Comparison of ENCODE assay signal across 18 cellular contexts in the genomic region with DNA sequence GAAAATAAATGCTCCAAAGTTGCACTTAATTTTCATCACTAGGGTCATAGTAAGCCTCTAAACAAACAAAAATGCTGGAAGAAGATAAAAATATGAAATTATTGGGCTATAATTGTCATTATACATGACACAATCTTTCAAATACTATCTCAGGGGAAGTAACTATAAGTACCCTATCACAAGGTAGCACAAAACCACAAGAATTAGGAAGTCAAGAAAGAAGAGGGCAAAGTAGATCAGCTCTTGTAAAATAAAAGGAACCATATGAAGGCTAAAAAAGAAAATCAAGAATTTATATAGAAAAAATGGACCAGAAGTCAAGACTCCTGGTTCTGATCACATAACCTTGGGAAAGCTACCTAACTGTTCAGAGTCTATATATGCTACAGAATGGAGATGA. TPM values are rescaled to one million over a fixed set of nuclear protein-coding genes. Genes with fewer than 3 reads are reported as not detected.
A peak's percentile ranks its signal among the peaks of the same experiment; 100 is the strongest.
DNase-seq lines count a peak whose midpoint lies in the region; ATAC-seq lines count a peak whose summit lies in the region.
"Had no signal": no experiment of that assay in that cellular context is flagged by ENCODE, and none has a peak within 500 bp of the region (broad histone marks: within the 10 kb centered on the region; RNA-seq: fewer than 3 reads in every experiment).

No MANE protein-coding gene starts in this region.

- H3K27ac ChIP-seq in CD4-positive, CD25-positive, alpha-beta regulatory T cell (ENCODE audit: insufficient read depth, low read length, poor library complexity, severe bottlenecking): peak overlapping the region; percentile 9
- H3K27ac ChIP-seq: right lobe of liver, tibial nerve, VCaP had no signal

- H3K27me3 ChIP-seq in CD4-positive, CD25-positive, alpha-beta regulatory T cell (ENCODE audit: control insufficient read depth, insufficient read depth, low read length): no peaks in the 10 kb centered on the region
- H3K27me3 ChIP-seq: right lobe of liver, tibial nerve had no signal

- H3K27ac Mint-ChIP-seq in CD4-positive, CD25-positive, alpha-beta regulatory T cell: peak overlapping the region in 2 of 3 donors; percentile 2
- H3K27ac Mint-ChIP-seq in memory B cell: no peak overlapping the region
- no peak overlapping the region for H3K27ac Mint-ChIP-seq in T-helper 2 cell treated with Interferon-gamma antibody and Interleukin-4, amounts not matched to agents 5 μg/mL and 100 μg/mL, for 36 hours
- H3K27ac Mint-ChIP-seq: activated T-helper 1 cell treated with anti-CD3 and anti-CD28 coated beads, Interleukin-12 subunit alpha, Interleukin-12 subunit beta, Interleukin-2, Interleukin-4 antibody, amounts not matched to agents 30 ng/mL and 10 ng/mL and 1 ng/mL, durations not matched to agents 14 hours and 24 hours and 36 hours had no signal

- in situ Hi-C loops in KBM-7 (cut with MboI; ENCODE audit: low pct_unique_long_range_greater_than_20kb, low sequenced_read_pairs): loop anchor here (25.0 kb wide), 2 partner anchors 208 to 358 kb away; partner anchors contain the start of genes PCDHB12, PCDHB13, PCDHB14 and PCDHGA4

- no peaks in the 10 kb centered on the region for H3K4me1 ChIP-seq in CD4-positive, CD25-positive, alpha-beta regulatory T cell (ENCODE audit: control insufficient read depth, insufficient read depth, low read length, poor library complexity, severe bottlenecking)
- H3K4me1 ChIP-seq: right lobe of liver had no signal

- H3K4me3 Mint-ChIP-seq in CD4-positive, CD25-positive, alpha-beta regulatory T cell: no peak overlapping the region
- H3K4me3 Mint-ChIP-seq in memory B cell: no peak overlapping the region
- H3K4me3 Mint-ChIP-seq in T-helper 2 cell treated with Interferon-gamma antibody and Interleukin-4, amounts not matched to agents 5 μg/mL and 100 μg/mL, for 36 hours: no peak overlapping the region
- H3K4me3 Mint-ChIP-seq: activated T-helper 1 cell treated with anti-CD3 and anti-CD28 coated beads, Interleukin-12 subunit alpha, Interleukin-12 subunit beta, Interleukin-2, Interleukin-4 antibody, amounts not matched to agents 30 ng/mL and 10 ng/mL and 1 ng/mL, durations not matched to agents 14 hours and 24 hours and 36 hours; stimulated activated effector memory CD8-positive, alpha-beta T cell treated with anti-CD3 and anti-CD28 coated beads, Interleukin-12 subunit alpha, Interleukin-12 subunit beta, amount 100 ng/mL, for 72 hours had no signal

- peaks cover 28% of the 10 kb centered on the region for H3K36me3 Mint-ChIP-seq in CD4-positive, CD25-positive, alpha-beta regulatory T cell
- peaks cover 24% of the 10 kb centered on the region for H3K36me3 Mint-ChIP-seq in memory B cell
- peaks cover 67% of the 10 kb centered on the region for H3K36me3 Mint-ChIP-seq in T-helper 2 cell treated with Interferon-gamma antibody and Interleukin-4, amounts not matched to agents 5 μg/mL and 100 μg/mL, for 36 hours (ENCODE audit: low read depth)

- no peaks in the 10 kb centered on the region for H3K9me3 ChIP-seq in CD4-positive, CD25-positive, alpha-beta regulatory T cell (ENCODE audit: control insufficient read depth in 2 of 2, low read length in 2 of 2)
- H3K9me3 ChIP-seq: right lobe of liver, tibial nerve had no signal

- no peaks in the 10 kb centered on the region for H3K9me3 Mint-ChIP-seq in CD4-positive, CD25-positive, alpha-beta regulatory T cell
- no peaks in the 10 kb centered on the region for H3K9me3 Mint-ChIP-seq in memory B cell
- no peaks in the 10 kb centered on the region for H3K9me3 Mint-ChIP-seq in T-helper 2 cell treated with Interferon-gamma antibody and Interleukin-4, amounts not matched to agents 5 μg/mL and 100 μg/mL, for 36 hours
- H3K9me3 Mint-ChIP-seq: activated T-helper 1 cell treated with anti-CD3 and anti-CD28 coated beads, Interleukin-12 subunit alpha, Interleukin-12 subunit beta, Interleukin-2, Interleukin-4 antibody, amounts not matched to agents 30 ng/mL and 10 ng/mL and 1 ng/mL, durations not matched to agents 14 hours and 24 hours and 36 hours; stimulated activated effector memory CD8-positive, alpha-beta T cell treated with anti-CD3 and anti-CD28 coated beads, Interleukin-12 subunit alpha, Interleukin-12 subunit beta, amount 100 ng/mL, for 72 hours had no signal

- no peaks in the 10 kb centered on the region for H3K27me3 Mint-ChIP-seq in CD4-positive, CD25-positive, alpha-beta regulatory T cell
- H3K27me3 Mint-ChIP-seq in memory B cell: no peaks in the 10 kb centered on the region
- H3K27me3 Mint-ChIP-seq in T-helper 2 cell treated with Interferon-gamma antibody and Interleukin-4, amounts not matched to agents 5 μg/mL and 100 μg/mL, for 36 hours (ENCODE audit: low read depth): no peaks in the 10 kb centered on the region

- H3K4me3 ChIP-seq in CD4-positive, CD25-positive, alpha-beta regulatory T cell (ENCODE audit: low read depth, low read length): no peak overlapping the region
- H3K4me3 ChIP-seq: right lobe of liver, tibial nerve had no signal

- H3K36me3 ChIP-seq in CD4-positive, CD25-positive, alpha-beta regulatory T cell (ENCODE audit: control insufficient read depth, insufficient read depth, low read length): peaks cover 92% of the 10 kb centered on the region

- peaks cover 24 to 30% (median 26%) of the 10 kb centered on the region in 4 donors for H3K4me1 Mint-ChIP-seq in CD4-positive, CD25-positive, alpha-beta regulatory T cell
- peaks cover 9% of the 10 kb centered on the region for H3K4me1 Mint-ChIP-seq in memory B cell
- peaks cover 5% of the 10 kb centered on the region for H3K4me1 Mint-ChIP-seq in T-helper 2 cell treated with Interferon-gamma antibody and Interleukin-4, amounts not matched to agents 5 μg/mL and 100 μg/mL, for 36 hours (ENCODE audit: low read depth)

- DNase-seq in CD4-positive, CD25-positive, alpha-beta regulatory T cell: no peak
- DNase-seq in KBM-7 (peak; percentile 59), SKM-1 treated with dmso at 0.1 percent for 144 hours (lab: John Stamatoyannopoulos, UW; ENCODE audit: unreplicated experiment) (peak; percentile 62), memory B cell (ENCODE audit: low spot score in 2 of 2) (no peak), HuH-7.5 (ENCODE audit: low spot score) (no peak)
- DNase-seq in T-helper 2 cell treated with Interferon-gamma antibody and Interleukin-4, amounts not matched to agents 5 μg/mL and 100 μg/mL, for 36 hours (ENCODE audit: low spot score): no peak
- DNase-seq: activated CD4-positive, alpha-beta T cell treated with anti-CD3 and anti-CD28 coated beads, Interleukin-2, amount 50 U/mL, for 48 hours; cortex of kidney; NCI-H2227 treated with DMSO at 0.1 percent for 48 hours; NCI-H82; right lobe of liver; RPMI8226 had no signal

- no peak for ATAC-seq in CD4-positive, CD25-positive, alpha-beta regulatory T cell (ENCODE audit: low read depth in 2 of 2)
- ATAC-seq in memory B cell (ENCODE audit: low read depth) (peak; percentile 100), GM18511 (IDR thresholded peaks at IDR 0.05; ENCODE audit: unreplicated experiment) (no peak), GM21360 (IDR thresholded peaks at IDR 0.05; ENCODE audit: unreplicated experiment) (no peak)
- ATAC-seq: right lobe of liver; stimulated activated effector memory CD8-positive, alpha-beta T cell treated with anti-CD3 and anti-CD28 coated beads, Interleukin-12 subunit alpha, Interleukin-12 subunit beta, amount 100 ng/mL, for 72 hours had no signal

RNA-seq across cellular contexts. Expression of gene DIAPH1, which starts 48.1 kb away (rescaled TPM):
- total RNA-seq in CD4-positive, CD25-positive, alpha-beta regulatory T cell: 287 TPM
- polyA plus RNA-seq in CD4-positive, CD25-positive, alpha-beta regulatory T cell: 100 to 1,000 TPM in 1 of 4 donors, 10 to 100 TPM in 3; 86.1 to 105 (median 90.7) TPM

Comparison
In these comparisons a context has a peak if more than half of its experiments do, and no peak if none do; other contexts are left out.
1. DNase-seq: peak in KBM-7 (single experiment) and SKM-1 treated with dmso at 0.1 percent for 144 hours (single experiment); none in CD4-positive, CD25-positive, alpha-beta regulatory T cell (0 of 3), memory B cell (0 of 2), T-helper 2 cell treated with Interferon-gamma antibody and Interleukin-4, amounts not matched to agents 5 μg/mL and 100 μg/mL, for 36 hours (single experiment) and HuH-7.5 (single experiment).
2. H3K27ac Mint-ChIP-seq: peak in CD4-positive, CD25-positive, alpha-beta regulatory T cell (2 of 3); none in memory B cell (single experiment) and T-helper 2 cell treated with Interferon-gamma antibody and Interleukin-4, amounts not matched to agents 5 μg/mL and 100 μg/mL, for 36 hours (single experiment).